In genomic region chr5:126454535-126454934, GRCh38 we compare ENCODE assay signal across 20 cellular contexts. TPM values are rescaled to one million over a fixed set of nuclear protein-coding genes. Genes with fewer than 3 reads are reported as not detected.
DNase-seq lines count a peak whose midpoint lies in the region; ATAC-seq and TF ChIP-seq lines count a peak whose summit lies in the region.
"Had no signal": no experiment of that assay in that cellular context is flagged by ENCODE, and none has a peak within 500 bp of the region (broad histone marks: within the 10 kb centered on the region; RNA-seq: fewer than 3 reads in every experiment).

No MANE protein-coding gene starts in this region.

- H3K9me3 Mint-ChIP-seq in chondrocyte (ENCODE audit: low read depth): no peaks in the 10 kb centered on the region
- no peaks in the 10 kb centered on the region for H3K9me3 Mint-ChIP-seq in nephron

- no peak for TF ChIP-seq POLR2A in uterus (IDR thresholded peaks at IDR 0.05)

- H3K27me3 Mint-ChIP-seq in chondrocyte (ENCODE audit: low read depth): no peaks in the 10 kb centered on the region
- no peaks in the 10 kb centered on the region for H3K27me3 Mint-ChIP-seq in nephron (ENCODE audit: low read depth)

- intact Hi-C loops in uterus (cut with DNase I; ENCODE audit: low total_unique reads) (no loop called here), colonic mucosa (cut with DNase I) (no loop called here)

- H3K9ac ChIP-seq in colonic mucosa (ENCODE audit: low read depth in 2 of 2, low read length in 2 of 2): no peak overlapping the region

- H3K36me3 ChIP-seq in uterus (no peaks in the 10 kb centered on the region), colonic mucosa (no peaks in the 10 kb centered on the region)
- H3K36me3 ChIP-seq: BE2C had no signal

- no peak overlapping the region for H3K4me3 ChIP-seq in uterus
- H3K4me3 ChIP-seq in colonic mucosa: no peak overlapping the region
- H3K4me3 ChIP-seq: A549, PC-9, SK-N-MC had no signal

- H3K4me1 ChIP-seq in uterus: peaks cover 1 to 16% of the 10 kb centered on the region in 2 donors
- H3K4me1 ChIP-seq in colonic mucosa: no peaks in the 10 kb centered on the region
- H3K4me1 ChIP-seq: A549, BE2C had no signal

- no peak overlapping the region for H3K4me3 Mint-ChIP-seq in chondrocyte (ENCODE audit: unreplicated experiment)
- H3K4me3 Mint-ChIP-seq in nephron: no peak overlapping the region

- no peak for TF ChIP-seq CTCF in chondrocyte (IDR thresholded peaks at IDR 0.05)
- TF ChIP-seq CTCF in nephron (IDR thresholded peaks at IDR 0.05; ENCODE audit: unreplicated experiment in 3 of 3): no peak
- TF ChIP-seq CTCF in uterus (IDR thresholded peaks at IDR 0.05): no peak
- no peak for TF ChIP-seq CTCF in colonic mucosa (IDR thresholded peaks at IDR 0.05)

- H3K27ac ChIP-seq in uterus (peak overlapping the region; percentile 22 to 31), colonic mucosa (no peak overlapping the region)
- H3K27ac ChIP-seq: A549, PC-9, RWPE1, SK-N-MC had no signal

- peaks cover 50% of the 10 kb centered on the region for H3K4me1 Mint-ChIP-seq in chondrocyte (ENCODE audit: low read depth)
- H3K4me1 Mint-ChIP-seq in nephron: peaks cover 29% of the 10 kb centered on the region

- no peaks in the 10 kb centered on the region for H3K27me3 ChIP-seq in uterus
- no peaks in the 10 kb centered on the region for H3K27me3 ChIP-seq in colonic mucosa
- H3K27me3 ChIP-seq: BE2C had no signal

- DNase-seq in RPMI7951 (ENCODE audit: low read depth) (peak; percentile 14), chondrocyte (ENCODE audit: low spot score) (no peak), uterus (no peak), germinal center (ENCODE audit: low spot score) (no peak), colonic mucosa (no peak)
- DNase-seq: DMS53, GDM1, NCI-H146, NCI-H2029, NCI-H2227 treated with DMSO at 0.1 percent for 48 hours, NCI-H510A treated with DMSO at 0.1 percent for 48 hours, NCI-H748 treated with DMSO at 0.1 percent for 48 hours, PC-9, SHP77 treated with DMSO at 0.1 percent for 48 hours had no signal

- no peak for ATAC-seq in HG02571 (IDR thresholded peaks at IDR 0.05; ENCODE audit: unreplicated experiment)
- ATAC-seq: A549 had no signal

- H3K27ac Mint-ChIP-seq in chondrocyte (ENCODE audit: unreplicated experiment) (peak overlapping the region; percentile 13), nephron (peak overlapping the region; percentile 26 to 77 (median 73))

- H3K9me3 ChIP-seq in uterus (no peaks in the 10 kb centered on the region), colonic mucosa (no peaks in the 10 kb centered on the region)
- H3K9me3 ChIP-seq: A549, BE2C had no signal

- peaks cover 36% of the 10 kb centered on the region for H3K36me3 Mint-ChIP-seq in chondrocyte (ENCODE audit: low read depth)
- peaks cover 18% of the 10 kb centered on the region for H3K36me3 Mint-ChIP-seq in nephron (ENCODE audit: low read depth)

RNA-seq across cellular contexts. Expression of gene GRAMD2B, which starts 31.3 kb away (rescaled TPM):
- total RNA-seq in RPMI7951 (2014; rRNA removed; shearing (Covaris generic)): 16.3 and 26.0 TPM in 2 replicates
- total RNA-seq in chondrocyte (56.5 to 72.4 TPM (median 61.5 TPM) in 3 replicates), uterus (10 to 100 TPM; 34.0 to 91.5 (median 58.8) TPM), colonic mucosa (10 to 100 TPM; 30.9 to 60.4 TPM)
